ENCODE assay signal across 27 cellular contexts in genomic region chr14:79451601-79452000, GRCh38.
"Had no signal": no experiment of that assay in that cellular context is flagged by ENCODE, and none has a peak within 500 bp of the region (broad histone marks: within the 10 kb centered on the region; RNA-seq: fewer than 3 reads in every experiment).

No MANE protein-coding gene starts in this region.

- FAIRE-seq: keratinocyte, pancreas had no signal

- H3K27me3 ChIP-seq: pancreas, stomach, testis, thyroid gland, transverse colon, upper lobe of left lung had no signal

- H3K4me3 ChIP-seq: lower lobe of right lung, pancreas, prostate gland, skin epidermis, stomach, testis, thyroid gland, transverse colon, upper lobe of left lung had no signal

- H3K9me3 ChIP-seq: lower lobe of right lung, pancreas, prostate gland, stomach, testis, thyroid gland, transverse colon, upper lobe of left lung had no signal

- H3K36me3 ChIP-seq: lower lobe of right lung, pancreas, prostate gland, stomach, thyroid gland, transverse colon, upper lobe of left lung had no signal

- H3K27ac ChIP-seq: lower lobe of right lung, pancreas, prostate gland, skin epidermis, stomach, testis, thyroid gland, transverse colon, upper lobe of left lung had no signal

- H3K4me1 ChIP-seq: lower lobe of right lung, pancreas, prostate gland, stomach, testis, thyroid gland, transverse colon, upper lobe of left lung had no signal

- DNase-seq: hippocampal formation; kidney glomerular epithelial cell; left cardiac atrium; left ventricle myocardium superior; lower lobe of right lung; mammary epithelial cell; mesenchymal stem cell; naive thymus-derived CD8-positive, alpha-beta T cell; nucleus accumbens; pancreas; posterior cingulate gyrus; retina; right cardiac atrium; stimulated activated CD4-positive, alpha-beta T cell treated with anti-CD3 and anti-CD28 coated beads, Interleukin-12 subunit alpha, Interleukin-12 subunit beta, amount 100 ng/mL, for 4 hours; stimulated activated CD4-positive, alpha-beta T cell treated with anti-CD3 and anti-CD28 coated beads, Interleukin-15, amount 100 ng/mL, for 24 hours; stimulated activated CD4-positive, alpha-beta T cell treated with anti-CD3 and anti-CD28 coated beads, Interleukin-2, amount 100 ng/mL, for 24 hours; stimulated activated CD4-positive, alpha-beta T cell treated with anti-CD3 and anti-CD28 coated beads, Interleukin-4, amount 100 ng/mL, for 1 hour; stimulated activated naive B cell treated with anti-CD40 and anti-IgM and Interleukin-4, amounts not matched to agents 10 μg/mL and 1 μg/mL and 100 μg/mL, for 72 hours; stimulated activated naive CD8-positive, alpha-beta T cell treated with anti-CD3 and anti-CD28 coated beads, Interleukin-15, Interleukin-2, amounts not matched to agents 100 U/mL and 50 U/mL, for 24 hours; stomach; testis; thyroid gland; transverse colon; upper lobe of left lung had no signal
